ENCODE assay signal across 11 cellular contexts in genomic region chr18:9139400-9140039, GRCh38. TPM values are rescaled to one million over a fixed set of nuclear protein-coding genes. Genes with fewer than 3 reads are reported as not detected.
DNase-seq lines count a peak whose midpoint lies in the region; ATAC-seq, FAIRE-seq and TF ChIP-seq lines count a peak whose summit lies in the region.
"Had no signal": no experiment of that assay in that cellular context is flagged by ENCODE, and none has a peak within 500 bp of the region (broad histone marks: within the 10 kb centered on the region; RNA-seq: fewer than 3 reads in every experiment).

No MANE protein-coding gene starts in this region.

- peaks cover 54% of the 10 kb centered on the region for H3K4me1 ChIP-seq in A549

- TF ChIP-seq EP300 in A549 (IDR thresholded peaks at IDR 0.05), result no peak

- H3K9me3 Mint-ChIP-seq in IgD-negative memory B cell (no peaks in the 10 kb centered on the region), naive B cell (no peaks in the 10 kb centered on the region)

- H3K27ac Mint-ChIP-seq in IgD-negative memory B cell, result peak overlapping the region; percentile 95 to 99 (median 98)
- peak overlapping the region; percentile 5 to 98 (median 60) for H3K27ac Mint-ChIP-seq in naive B cell

- H3K27ac ChIP-seq in A549, result no peak overlapping the region

- no peak for TF ChIP-seq POLR2A in A549 (IDR thresholded peaks at IDR 0.05; ENCODE audit: low read length)
- no peak for TF ChIP-seq POLR2A in lower leg skin (IDR thresholded peaks at IDR 0.05)

- H3K4me3 Mint-ChIP-seq in IgD-negative memory B cell (peak overlapping the region; percentile 75 to 96 (median 92)), naive B cell (peak overlapping the region; percentile 33 to 95 (median 74))

- TF ChIP-seq CTCF in A549 (IDR thresholded peaks at IDR 0.05), result no peak
- no peak for TF ChIP-seq CTCF in lower leg skin (IDR thresholded peaks at IDR 0.05)

- intact Hi-C loops in lower leg skin (cut with DNase I; ENCODE audit: low total_unique reads), result loop anchor here (10.0 kb wide), 1 partner anchor 65 kb away; no protein-coding TSS in a partner anchor

- H3K36me3 Mint-ChIP-seq in IgD-negative memory B cell (no peaks in the 10 kb centered on the region), naive B cell (no peaks in the 10 kb centered on the region)

- ATAC-seq in A549 (no peak), naive B cell (ENCODE audit: low read depth in 2 of 2) (no peak), HG03196 (IDR thresholded peaks at IDR 0.05; ENCODE audit: unreplicated experiment) (no peak)

- H3K9me3 ChIP-seq in A549, result no peaks in the 10 kb centered on the region

- H3K4me1 Mint-ChIP-seq in IgD-negative memory B cell (peaks cover 47 to 54% (median 54%) of the 10 kb centered on the region in 3 donors), naive B cell (peaks cover 42 to 77% (median 55%) of the 10 kb centered on the region in 3 donors)

- H3K4me3 ChIP-seq in A549 (no peak overlapping the region), lower leg skin (ENCODE audit: low read depth, poor library complexity, severe bottlenecking) (no peak overlapping the region)

- DNase-seq in A549 (ENCODE audit: low read depth in 1 of 2, low spot score in 1 of 2) (no peak), astrocyte of the hippocampus (ENCODE audit: low read depth, low spot score) (peak; percentile 43), naive B cell (no peak), H4 (ENCODE audit: low spot score) (no peak), lower leg skin (ENCODE audit: low spot score in 2 of 2) (no peak), DMS 273 treated with DMSO at 0.1 percent for 48 hours (lab: John Stamatoyannopoulos, UW) (no peak)
- DNase-seq: COR-L47, NCI-H2081 treated with DMSO at 0.1 percent for 48 hours had no signal

- POLR2A ChIA-PET in A549 (lab: Yijun Ruan, JAX), result no interaction called here

- 71% methylated on average over 7 of the region's 7 CpGs for WGBS in A549 (ENCODE audit: missing lambda C conversion rate)
- WGBS in lower leg skin, 2 donors, result 24 to 26% methylated on average over 7 of the region's 7 CpGs

- H3K27me3 Mint-ChIP-seq in IgD-negative memory B cell, result no peaks in the 10 kb centered on the region
- H3K27me3 Mint-ChIP-seq in naive B cell, result no peaks in the 10 kb centered on the region

- FAIRE-seq in A549 (lab: Jason Lieb, UNC), result no peak
- FAIRE-seq: colon had no signal

- H3K4me2 ChIP-seq in A549, result peak overlapping the region; percentile 78

- TF ChIP-seq RAD21 in A549 (conservative IDR thresholded peaks at IDR 0.05 in 1 of 2, IDR thresholded peaks at IDR 0.05 in 1 of 2), result no peak

- CTCF ChIA-PET in A549 (lab: Yijun Ruan, JAX), result interaction anchor here (1.7 to 8.1 kb wide), 2 partner anchors 8 to 67 kb away, joined by 10 to 48 read pairs; no protein-coding TSS in a partner anchor

TF ChIP-seq in A549, 52 proteins besides CTCF, POLR2A, EP300 and RAD21:
- TF ChIP-seq E2F6 (IDR thresholded peaks at IDR 0.05; ENCODE audit: borderline replicate concordance, low read depth) (no peak), ZC3H11A (IDR thresholded peaks at IDR 0.05) (no peak), KDM5A (IDR thresholded peaks at IDR 0.05) (no peak), ATOH8 (CRISPR knock-in tag; IDR thresholded peaks at IDR 0.05; ENCODE audit: low read depth) (no peak), EHF (CRISPR knock-in tag; IDR thresholded peaks at IDR 0.05) (no peak), HOXB13 (CRISPR knock-in tag; IDR thresholded peaks at IDR 0.05; ENCODE audit: low read depth) (no peak), NFE2L2 (conservative IDR thresholded peaks at IDR 0.05; ENCODE audit: low read length) (no peak), HES2 (IDR thresholded peaks at IDR 0.05) (no peak), ZFP36 (IDR thresholded peaks at IDR 0.05; ENCODE audit: borderline replicate concordance, partially characterized antibody) (no peak), FOSL2 (IDR thresholded peaks at IDR 0.05) (no peak), FOSL2 (CRISPR knock-in tag; IDR thresholded peaks at IDR 0.05) (no peak)

RNA-seq across cellular contexts. Expression of gene ANKRD12, which starts 2.9 kb away (rescaled TPM):
- polyA plus RNA-seq in A549 (2011; rRNA removed) (7.3 and 8.0 TPM in 2 replicates), A549 (2017; fragmentation: RNase III; extraction: RNeasy Plus Mini Kit Qiagen cat#74134 plus additional on column Dnase treatment) (2.6 to 3.2 TPM (median 2.7 TPM) in 3 replicates), IgD-negative memory B cell (87.3 TPM), naive B cell (ENCODE audit: low read depth in 6 of 6) (10 to 100 TPM in 5 of 6 donors, 1 to 10 TPM in 1; 6.7 to 93.9 (median 27.4) TPM)
- 0.50 and 0.70 TPM in 2 replicates for polyA plus RNA-seq in A549 (2012; cell fraction: cytosol; rRNA removed)
- 0.84 and 1.2 TPM in 2 replicates for polyA plus RNA-seq in A549 (2012; cell fraction: nucleus; rRNA removed)
- polyA minus RNA-seq in A549 (2011; rRNA and poly(A)+ RNA removed), result 12.4 and 17.5 TPM in 2 replicates
- total RNA-seq in H4 (2014; rRNA removed; shearing (Covaris generic)), result 5.1 and 14.1 TPM in 2 replicates
- 10 to 100 TPM; 49.8 to 68.4 (median 54.1) TPM for total RNA-seq in lower leg skin

RNA-seq across cellular contexts. Expression of gene NDUFV2, which starts 37.0 kb away (rescaled TPM):
- polyA plus RNA-seq in A549 (2011; rRNA removed) (152 and 180 TPM in 2 replicates), A549 (2017; fragmentation: RNase III; extraction: RNeasy Plus Mini Kit Qiagen cat#74134 plus additional on column Dnase treatment) (105 to 115 TPM (median 108 TPM) in 3 replicates), IgD-negative memory B cell (144 TPM), naive B cell (ENCODE audit: low read depth in 6 of 6) (100 to 1,000 TPM; 109 to 199 (median 154) TPM)
- 72.8 and 73.2 TPM in 2 replicates for polyA plus RNA-seq in A549 (2012; cell fraction: cytosol; rRNA removed)
- polyA plus RNA-seq in A549 (2012; cell fraction: nucleus; rRNA removed), result 23.8 and 34.1 TPM in 2 replicates
- polyA minus RNA-seq in A549 (2011; rRNA and poly(A)+ RNA removed), result 19.1 and 26.4 TPM in 2 replicates
- total RNA-seq in H4 (2014; rRNA removed; shearing (Covaris generic)), result 203 and 236 TPM in 2 replicates
- total RNA-seq in lower leg skin, result 100 to 1,000 TPM in 3 of 4 donors, 10 to 100 TPM in 1; 84.9 to 111 (median 108) TPM
